13 cellular contexts compared by ENCODE assay signal in genomic region chr1:111503585-111504060, GRCh38. TPM values are rescaled to one million over a fixed set of nuclear protein-coding genes. Genes with fewer than 3 reads are reported as not detected.
A peak's percentile ranks its signal among the peaks of the same experiment; 100 is the strongest.
DNase-seq lines count a peak whose midpoint lies in the region; ATAC-seq and TF ChIP-seq lines count a peak whose summit lies in the region.
"Had no signal": no experiment of that assay in that cellular context is flagged by ENCODE, and none has a peak within 500 bp of the region (broad histone marks: within the 10 kb centered on the region; RNA-seq: fewer than 3 reads in every experiment).

Gene ADORA3, minus strand, starts transcription at chr1:111503633. Its CDS starts 279 bp downstream, at chr1:111503354.
Gene TMIGD3, minus strand, starts transcription at chr1:111503633. Its CDS starts 279 bp downstream, at chr1:111503354.

- H3K4me1 ChIP-seq in suprapubic skin (peaks cover 17% of the 10 kb centered on the region), SK-N-SH (ENCODE audit: control insufficient read depth in 1 of 2, insufficient read depth in 2 of 2, low read depth in 1 of 2, low read length in 1 of 2) (peaks cover 8 to 9% of the 10 kb centered on the region in 2 experiments; a peak in 2 of 4 replicates)

- H3K36me3 ChIP-seq in suprapubic skin = no peaks in the 10 kb centered on the region
- H3K36me3 ChIP-seq in SK-N-SH (replicated peaks in 1 of 2; ENCODE audit: control insufficient read depth in 1 of 2, insufficient read depth in 2 of 2, low read length in 1 of 2) = no peaks in the 10 kb centered on the region

- H3K9me3 ChIP-seq in suprapubic skin (no peaks in the 10 kb centered on the region), SK-N-SH (no peaks in the 10 kb centered on the region)

- H3K4me2 ChIP-seq in SK-N-SH = no peak within 1 kb of the TSS

- TF ChIP-seq CTCF in suprapubic skin (IDR thresholded peaks at IDR 0.05) (no peak), SK-N-SH (IDR thresholded peaks at IDR 0.05) (no peak)

- no peak for ATAC-seq in GM18517 (IDR thresholded peaks at IDR 0.05; ENCODE audit: unreplicated experiment)

- TF ChIP-seq POLR2A in suprapubic skin (IDR thresholded peaks at IDR 0.05) = no peak

- CTCF ChIA-PET in SK-N-SH (lab: Yijun Ruan, JAX) = interaction anchor here (1.3 to 1.7 kb wide), 2 partner anchors 211 to 266 kb away, joined by 4 to 13 read pairs; no protein-coding TSS in a partner anchor

- 54% methylated on average over 4 of the region's 4 CpGs for WGBS in suprapubic skin
- WGBS in SK-N-SH (ENCODE audit: low lambda C conversion rate) = 41% methylated on average over 4 of the region's 4 CpGs

- TF ChIP-seq EP300 in suprapubic skin (IDR thresholded peaks at IDR 0.05) (no peak), SK-N-SH (IDR thresholded peaks at IDR 0.05; ENCODE audit: borderline replicate concordance in 1 of 2, low read depth in 1 of 2, low read length in 1 of 2) (no peak)

- no peak within 1 kb of the TSS for H2AFZ ChIP-seq in SK-N-SH (ENCODE audit: low read depth)

- no peaks in the 10 kb centered on the region for H4K20me1 ChIP-seq in SK-N-SH (ENCODE audit: insufficient read depth)

- no peaks in the 10 kb centered on the region for H3K79me2 ChIP-seq in SK-N-SH (ENCODE audit: insufficient read depth)

- H3K4me3 ChIP-seq in suprapubic skin (peak within 1 kb of the TSS; percentile 19), SK-N-SH (ENCODE audit: low read depth in 2 of 2, low read length in 1 of 2) (no peak within 1 kb of the TSS)

- no peaks in the 10 kb centered on the region for H3F3A ChIP-seq in SK-N-SH (replicated peaks; ENCODE audit: insufficient read depth)

- no peaks in the 10 kb centered on the region for H3K9me2 ChIP-seq in SK-N-SH

- no peak for TF ChIP-seq RAD21 in SK-N-SH (IDR thresholded peaks at IDR 0.05; ENCODE audit: low read length)

- H3K27ac ChIP-seq in suprapubic skin (peak within 1 kb of the TSS; percentile 40), SK-N-SH (ENCODE audit: low read depth in 2 of 2, low read length in 1 of 2) (no peak within 1 kb of the TSS)

- H3K27me3 ChIP-seq in suprapubic skin = no peaks in the 10 kb centered on the region
- H3K27me3 ChIP-seq in SK-N-SH (ENCODE audit: insufficient read depth) = no peaks in the 10 kb centered on the region; the same call in 1 of the 2 replicates

- no peak within 1 kb of the TSS for H3K9ac ChIP-seq in SK-N-SH

- DNase-seq in activated effector memory CD4-positive, alpha-beta T cell treated with anti-CD3 and anti-CD28 coated beads, Interleukin-2, amount 50 U/mL, for 16 hours = peak; percentile 58
- no peak for DNase-seq in activated effector memory CD4-positive, alpha-beta T cell treated with Interleukin-2 at 50 U/mL for 16 hours
- DNase-seq in OCI-M1 (lab: John Stamatoyannopoulos, UW) (peak; percentile 86), germinal center (ENCODE audit: low spot score) (peak; percentile 59), suprapubic skin (ENCODE audit: low spot score in 2 of 2) (no peak), SHP77 (lab: John Stamatoyannopoulos, UW) (no peak), SK-N-SH (no peak)
- DNase-seq: NCI-H526 had no signal

- POLR2A ChIA-PET in SK-N-SH (lab: Yijun Ruan, JAX) = no interaction called here

TF ChIP-seq in SK-N-SH, 30 proteins besides CTCF, POLR2A, EP300 and RAD21:
- no peak for TF ChIP-seq RXRA (IDR thresholded peaks at IDR 0.05; ENCODE audit: borderline replicate concordance, low read depth)
- no peak for TF ChIP-seq POLR2AphosphoS5 (IDR thresholded peaks at IDR 0.05; ENCODE audit: low read depth, low read length)
- TF ChIP-seq NFIC (IDR thresholded peaks at IDR 0.05; ENCODE audit: borderline replicate concordance) = no peak

RNA-seq across cellular contexts. Expression of gene ADORA3, which starts in this region (rescaled TPM):
- 1 to 10 TPM in 1 of 4 donors, under 1 TPM in 2, not detected in 1; 0.64 to 2.0 (median 0.85) TPM for total RNA-seq in suprapubic skin
- not detected in 2 replicates for polyA plus RNA-seq in SK-N-SH (2012; rRNA removed)
- not detected in 2 replicates for polyA plus RNA-seq in SK-N-SH (2012; cell fraction: cytosol; rRNA removed)
- polyA plus RNA-seq in SK-N-SH (2012; cell fraction: nucleus; rRNA removed) = not detected in 2 replicates
- total RNA-seq: bronchial epithelial cell, HT-29, neural crest cell had no signal
- polyA plus RNA-seq: AG04450 had no signal

RNA-seq across cellular contexts. Expression of gene TMIGD3, which starts in this region (rescaled TPM):
- total RNA-seq in suprapubic skin = 1 to 10 TPM in 1 of 4 donors, not detected in 3; 1.1 TPM
- polyA plus RNA-seq in SK-N-SH (2012; rRNA removed) = not detected in 2 replicates
- not detected in 2 replicates for polyA plus RNA-seq in SK-N-SH (2012; cell fraction: cytosol; rRNA removed)
- polyA plus RNA-seq in SK-N-SH (2012; cell fraction: nucleus; rRNA removed) = not detected in 2 replicates
- total RNA-seq: bronchial epithelial cell, HT-29, neural crest cell had no signal
- polyA plus RNA-seq: AG04450 had no signal

Comparison
In these comparisons a context has a peak if more than half of its experiments do, and no peak if none do; other contexts are left out.
1. DNase-seq: peak in activated effector memory CD4-positive, alpha-beta T cell treated with anti-CD3 and anti-CD28 coated beads, Interleukin-2, amount 50 U/mL, for 16 hours (single experiment), OCI-M1 (single experiment) and germinal center (single experiment); none in activated effector memory CD4-positive, alpha-beta T cell treated with Interleukin-2 at 50 U/mL for 16 hours (single experiment), suprapubic skin (0 of 2), SHP77 (0 of 2) and SK-N-SH (single experiment).